Comparison of ENCODE assay signal across 10 cellular contexts in genomic region chr5:56155992-56156584, GRCh38.
DNase-seq lines count a peak whose midpoint lies in the region; ATAC-seq and TF ChIP-seq lines count a peak whose summit lies in the region.
"Had no signal": no experiment of that assay in that cellular context is flagged by ENCODE, and none has a peak within 500 bp of the region (broad histone marks: within the 10 kb centered on the region; RNA-seq: fewer than 3 reads in every experiment).

No MANE protein-coding gene starts in this region.

- in situ Hi-C loops in KBM-7 (cut with MboI; ENCODE audit: low pct_unique_long_range_greater_than_20kb, low sequenced_read_pairs): no loop called here

- no peak for ATAC-seq in GM21526 (IDR thresholded peaks at IDR 0.05; ENCODE audit: low FRiP score, unreplicated experiment)
- ATAC-seq: HCT116 had no signal

- H3K36me3 ChIP-seq in tibial artery: no peaks in the 10 kb centered on the region
- no peaks in the 10 kb centered on the region for H3K36me3 ChIP-seq in BE2C

- H3K4me3 ChIP-seq in tibial artery (no peak overlapping the region), BE2C (ENCODE audit: low read depth, low read length) (no peak overlapping the region)

- CTCF ChIA-PET in activated naive CD4-positive, alpha-beta T cell treated with anti-CD3 and anti-CD28 coated beads for 36 hours (lab: Charles Lee): interaction anchor here (1.5 kb wide), 1 partner anchor 44 kb away, joined by 5 read pairs; no protein-coding TSS in a partner anchor

- DNase-seq in activated naive CD4-positive, alpha-beta T cell treated with anti-CD3 and anti-CD28 coated beads for 36 hours: no peak
- no peak for DNase-seq in activated naive CD4-positive, alpha-beta T cell treated with Interleukin-2 at 50 U/mL for 16 hours
- peak; percentile 81 for DNase-seq in KBM-7
- DNase-seq in globus pallidus (ENCODE audit: low spot score): peak; percentile 75
- DNase-seq in tibial artery: peak; percentile 56 to 72
- DNase-seq in BE2C: no peak
- DNase-seq in dedifferentiated amniotic fluid mesenchymal stem cell (ENCODE audit: extremely low spot score): no peak
- DNase-seq: kidney glomerular epithelial cell had no signal

- H3K9me3 ChIP-seq in tibial artery (no peaks in the 10 kb centered on the region), BE2C (no peaks in the 10 kb centered on the region)

- H3K4me1 ChIP-seq in tibial artery (no peaks in the 10 kb centered on the region), BE2C (no peaks in the 10 kb centered on the region)

- H3K27ac ChIP-seq in tibial artery: no peak overlapping the region

- peak overlapping the region; percentile 91 for H3K27ac Mint-ChIP-seq in activated naive CD4-positive, alpha-beta T cell treated with anti-CD3 and anti-CD28 coated beads for 36 hours

- peak overlapping the region; percentile 79 for H3K4me3 Mint-ChIP-seq in activated naive CD4-positive, alpha-beta T cell treated with anti-CD3 and anti-CD28 coated beads for 36 hours

- peaks cover 88% of the 10 kb centered on the region for H3K4me1 Mint-ChIP-seq in activated naive CD4-positive, alpha-beta T cell treated with anti-CD3 and anti-CD28 coated beads for 36 hours (ENCODE audit: low read depth)

- H3K36me3 Mint-ChIP-seq in activated naive CD4-positive, alpha-beta T cell treated with anti-CD3 and anti-CD28 coated beads for 36 hours (ENCODE audit: low read depth): peaks cover 14% of the 10 kb centered on the region

- intact Hi-C loops in activated naive CD4-positive, alpha-beta T cell treated with anti-CD3 and anti-CD28 coated beads for 36 hours (cut with micrococcal nuclease): loop anchor here (1.0 to 5.0 kb wide), 6 partner anchors 8 to 161 kb away; no protein-coding TSS in a partner anchor
- intact Hi-C loops in tibial artery (cut with DNase I; ENCODE audit: low total_unique reads): no loop called here

- TF ChIP-seq CTCF in tibial artery (IDR thresholded peaks at IDR 0.05) (no peak), BE2C (IDR thresholded peaks at IDR 0.05; ENCODE audit: low read depth, low read length) (no peak)

- H3K27me3 ChIP-seq in tibial artery (no peaks in the 10 kb centered on the region), BE2C (no peaks in the 10 kb centered on the region)

- H3K27me3 Mint-ChIP-seq in activated naive CD4-positive, alpha-beta T cell treated with anti-CD3 and anti-CD28 coated beads for 36 hours (ENCODE audit: low read depth): no peaks in the 10 kb centered on the region

- no peaks in the 10 kb centered on the region for H3K9me3 Mint-ChIP-seq in activated naive CD4-positive, alpha-beta T cell treated with anti-CD3 and anti-CD28 coated beads for 36 hours

Comparison
In these comparisons a context has a peak if more than half of its experiments do, and no peak if none do; other contexts are left out.
1. DNase-seq: peak in KBM-7 (single experiment), globus pallidus (single experiment) and tibial artery (2 of 2); none in activated naive CD4-positive, alpha-beta T cell treated with anti-CD3 and anti-CD28 coated beads for 36 hours (single experiment), activated naive CD4-positive, alpha-beta T cell treated with Interleukin-2 at 50 U/mL for 16 hours (single experiment), BE2C (single experiment) and dedifferentiated amniotic fluid mesenchymal stem cell (single experiment).